24 cellular contexts compared by ENCODE assay signal in genomic region chr12:9349888-9350885, GRCh38.
A peak's percentile ranks its signal among the peaks of the same experiment; 100 is the strongest.
DNase-seq lines count a peak whose midpoint lies in the region; ATAC-seq, FAIRE-seq and TF ChIP-seq lines count a peak whose summit lies in the region.
"Had no signal": no experiment of that assay in that cellular context is flagged by ENCODE, and none has a peak within 500 bp of the region (broad histone marks: within the 10 kb centered on the region; RNA-seq: fewer than 3 reads in every experiment).

No MANE protein-coding gene starts in this region.

- ATAC-seq in GM19023 (IDR thresholded peaks at IDR 0.05; ENCODE audit: unreplicated experiment), result no peak
- no peak for ATAC-seq in body of pancreas
- ATAC-seq: esophagus mucosa, left colon had no signal

- H3K27me3 ChIP-seq in prostate gland (replicated peaks; ENCODE audit: insufficient read depth) (no peaks in the 10 kb centered on the region), body of pancreas (no peaks in the 10 kb centered on the region)
- H3K27me3 ChIP-seq: Peyer's patch had no signal

- TF ChIP-seq POLR2A in prostate gland (IDR thresholded peaks at IDR 0.05) (no peak), body of pancreas (IDR thresholded peaks at IDR 0.05) (no peak)

- 38% methylated on average over 16 of the region's 16 CpGs for WGBS in prostate gland
- 51 to 64% methylated on average over 14 to 16 of the region's 16 CpGs for WGBS in body of pancreas, 2 donors

- H3K27ac ChIP-seq in prostate gland (peak overlapping the region; percentile 30 to 57), kidney (ENCODE audit: low read depth in 2 of 2, low read length in 2 of 2) (no peak overlapping the region), body of pancreas (no peak overlapping the region)
- H3K27ac ChIP-seq: WERI-Rb-1 had no signal

- no peak overlapping the region for H3K9ac ChIP-seq in kidney (ENCODE audit: low read length in 2 of 2)

- peak; percentile 21 for DNase-seq in EL
- peak; percentile 70 for DNase-seq in LHCN-M2 (ENCODE audit: low read depth)
- peak; percentile 39 for DNase-seq in epithelial cell of esophagus (ENCODE audit: low read depth)
- no peak for DNase-seq in prostate gland (ENCODE audit: low spot score)
- DNase-seq in kidney, result no peak
- DNase-seq in body of pancreas, result no peak
- DNase-seq in DMS153 (lab: John Stamatoyannopoulos, UW), result no peak
- DNase-seq: activated CD4-positive, alpha-beta T cell treated with anti-CD3 and anti-CD28 coated beads, Interleukin-2, amount 50 U/mL, for 1 hour; activated CD8-positive, alpha-beta memory T cell treated with anti-CD3 and anti-CD28 coated beads, Interleukin-2, amount 50 U/mL, for 4 hours; caudate nucleus; COR-L47; KBM-7; left colon; NCI-H1092 treated with DMSO at 0.1 percent for 48 hours; NCI-H2081; NCI-H446; Peyer's patch; stimulated activated CD4-positive, alpha-beta T cell treated with anti-CD3 and anti-CD28 coated beads, Interleukin-12 subunit alpha, Interleukin-12 subunit beta, amount 100 ng/mL, for 4 hours; T-helper 2 cell; WERI-Rb-1 had no signal

- intact Hi-C loops in prostate gland (cut with DNase I), result no loop called here
- intact Hi-C loops in kidney (cut with DNase I), result no loop called here
- intact Hi-C loops in body of pancreas (cut with DNase I), result no loop called here

- H3K36me3 ChIP-seq in prostate gland, result no peaks in the 10 kb centered on the region
- H3K36me3 ChIP-seq in kidney (ENCODE audit: control insufficient read depth in 1 of 2, insufficient read depth in 2 of 2, low read length in 2 of 2), result no peaks in the 10 kb centered on the region
- H3K36me3 ChIP-seq in body of pancreas (replicated peaks in 1 of 2; ENCODE audit: insufficient read depth in 1 of 2, low read depth in 2 of 2), result no peaks in the 10 kb centered on the region
- H3K36me3 ChIP-seq: Peyer's patch, WERI-Rb-1 had no signal

- no peaks in the 10 kb centered on the region for H3K9me3 ChIP-seq in prostate gland
- peaks cover 0 to 12% of the 10 kb centered on the region in 2 donors for H3K9me3 ChIP-seq in kidney (ENCODE audit: control insufficient read depth in 1 of 2, low read length in 2 of 2)
- H3K9me3 ChIP-seq in body of pancreas, result peaks cover 0 to 13% (median 0%) of the 10 kb centered on the region in 3 donors

- H3K4me1 ChIP-seq in prostate gland (replicated peaks) (no peaks in the 10 kb centered on the region), kidney (ENCODE audit: control insufficient read depth in 1 of 2, insufficient read depth in 1 of 2, low read depth in 1 of 2, low read length in 2 of 2) (no peaks in the 10 kb centered on the region), body of pancreas (no peaks in the 10 kb centered on the region)
- H3K4me1 ChIP-seq: Peyer's patch had no signal

- TF ChIP-seq CTCF in epithelial cell of esophagus (IDR thresholded peaks at IDR 0.05; ENCODE audit: insufficient read depth, low read depth, low read length, missing control alignments) (no peak), prostate gland (IDR thresholded peaks at IDR 0.05) (no peak), kidney (IDR thresholded peaks at IDR 0.05; ENCODE audit: borderline replicate concordance, extremely low read depth, insufficient read depth) (no peak), body of pancreas (IDR thresholded peaks at IDR 0.05) (no peak)

- H3K4me3 ChIP-seq in epithelial cell of esophagus (ENCODE audit: low read length) (no peak overlapping the region), prostate gland (no peak overlapping the region), kidney (ENCODE audit: low read length in 2 of 2) (no peak overlapping the region), body of pancreas (no peak overlapping the region)
- H3K4me3 ChIP-seq: Peyer's patch had no signal

- no peak for FAIRE-seq in kidney (lab: Jason Lieb, UNC)
- FAIRE-seq: G401.6, urothelium cell line had no signal

Comparison
In these comparisons a context has a peak if more than half of its experiments do, and no peak if none do; other contexts are left out.
1. DNase-seq: peak in EL (single experiment), LHCN-M2 (single experiment) and epithelial cell of esophagus (single experiment); none in prostate gland (single experiment), kidney (single experiment), body of pancreas (0 of 4) and DMS153 (single experiment).
2. H3K27ac ChIP-seq: peak in prostate gland (2 of 2); none in kidney (0 of 2) and body of pancreas (0 of 4).